18 cellular contexts compared by ENCODE assay signal in genomic region chr12:30975581-30975980, GRCh38. TPM values are rescaled to one million over a fixed set of nuclear protein-coding genes. Genes with fewer than 3 reads are reported as not detected.
DNase-seq lines count a peak whose midpoint lies in the region; ATAC-seq and TF ChIP-seq lines count a peak whose summit lies in the region.
"Had no signal": no experiment of that assay in that cellular context is flagged by ENCODE, and none has a peak within 500 bp of the region (broad histone marks: within the 10 kb centered on the region; RNA-seq: fewer than 3 reads in every experiment).

No MANE protein-coding gene starts in this region.

- in situ Hi-C loops in GM23248 (cut with MboI) (no loop called here), IMR-90 (cut with MboI; ENCODE audit: low sequenced_read_pairs) (no loop called here)

- H4K91ac ChIP-seq in IMR-90 (ENCODE audit: insufficient read depth, low read depth, low read length) (no peak overlapping the region), mesenchymal stem cell (ENCODE audit: low read length) (no peak overlapping the region)

- H3K9me3 Mint-ChIP-seq in effector memory CD8-positive, alpha-beta T cell: no peaks in the 10 kb centered on the region

- no peak overlapping the region for H4K5ac ChIP-seq in IMR-90 (ENCODE audit: low read depth, low read length)

- no peak overlapping the region for H3K4ac ChIP-seq in IMR-90 (ENCODE audit: low read depth, low read length)
- no peak overlapping the region for H3K4ac ChIP-seq in mesenchymal stem cell (ENCODE audit: low read depth in 1 of 2, low read length in 2 of 2)

- intact Hi-C loops in IMR-90 (cut with micrococcal nuclease): no loop called here

- no peaks in the 10 kb centered on the region for H3K9me2 ChIP-seq in GM23248 (ENCODE audit: insufficient read depth)
- no peaks in the 10 kb centered on the region for H3K9me2 ChIP-seq in SK-N-SH

- H3K4me1 ChIP-seq in GM23248 (ENCODE audit: insufficient read depth): no peaks in the 10 kb centered on the region
- no peaks in the 10 kb centered on the region for H3K4me1 ChIP-seq in IMR-90 (ENCODE audit: control insufficient read depth, insufficient read depth, low read length)
- H3K4me1 ChIP-seq in SK-N-SH (ENCODE audit: control insufficient read depth in 1 of 2, insufficient read depth in 2 of 2, low read depth in 1 of 2, low read length in 1 of 2): peaks cover 0 to 68% of the 10 kb centered on the region in 2 experiments; a peak in 2 of 4 replicates
- H3K4me1 ChIP-seq in mesenchymal stem cell (ENCODE audit: control insufficient read depth, insufficient read depth, low read depth, low read length): peaks cover 3% of the 10 kb centered on the region

- H3K23ac ChIP-seq in IMR-90 (ENCODE audit: low read depth, low read length) (no peak overlapping the region), mesenchymal stem cell (ENCODE audit: low read length in 2 of 2) (no peak overlapping the region)

- H3K27ac Mint-ChIP-seq in effector memory CD8-positive, alpha-beta T cell: no peak overlapping the region
- H3K27ac Mint-ChIP-seq: CD14-positive monocyte, T-helper 17 cell had no signal

- POLR2A ChIA-PET in IMR-90 (lab: Charles Lee; ENCODE audit: unreplicated experiment) (no interaction called here), SK-N-SH (lab: Yijun Ruan, JAX) (no interaction called here)

- peaks cover 18 to 78% of the 10 kb centered on the region in 2 donors for H3K27me3 Mint-ChIP-seq in effector memory CD8-positive, alpha-beta T cell

- CTCF ChIA-PET in IMR-90 (lab: Yijun Ruan, JAX): no interaction called here
- CTCF ChIA-PET in SK-N-SH (lab: Yijun Ruan, JAX): interaction anchor here (1.4 to 24.1 kb wide), 3 partner anchors 10 to 127 kb away, joined by 5 to 442 read pairs (median 50); no protein-coding TSS in a partner anchor

- BruUV-seq in IMR-90 (replicated peaks; lab: Mats Ljungman, UMichigan): no TSS peak

- H3K36me3 ChIP-seq in GM23248 (ENCODE audit: low read depth) (no peaks in the 10 kb centered on the region), IMR-90 (ENCODE audit: control insufficient read depth, insufficient read depth, low read length) (no peaks in the 10 kb centered on the region), SK-N-SH (replicated peaks in 1 of 2; ENCODE audit: control insufficient read depth in 1 of 2, insufficient read depth in 2 of 2, low read length in 1 of 2) (no peaks in the 10 kb centered on the region), mesenchymal stem cell (ENCODE audit: control insufficient read depth in 1 of 2, insufficient read depth in 2 of 2, low read depth in 1 of 2, low read length in 2 of 2) (no peaks in the 10 kb centered on the region)

- dilution Hi-C loops in IMR-90 (cut with HindIII; ENCODE audit: low sequenced_read_pairs, unreplicated experiment): no loop called here

- H2AK9ac ChIP-seq in IMR-90 (replicated peaks; ENCODE audit: low read depth, low read length, poor library complexity): no peak overlapping the region

- H3K4me1 Mint-ChIP-seq in effector memory CD8-positive, alpha-beta T cell (ENCODE audit: low read depth in 2 of 2): no peaks in the 10 kb centered on the region
- H3K4me1 Mint-ChIP-seq: CD14-positive monocyte, T-helper 17 cell had no signal

- no peak overlapping the region for H2AFZ ChIP-seq in GM23248
- H2AFZ ChIP-seq in IMR-90 (replicated peaks; ENCODE audit: low read length, poor library complexity): peak overlapping the region; percentile 27
- no peak overlapping the region for H2AFZ ChIP-seq in SK-N-SH (ENCODE audit: low read depth)
- no peak overlapping the region for H2AFZ ChIP-seq in mesenchymal stem cell (ENCODE audit: low read depth, low read length)

- no peak overlapping the region for H3K27ac ChIP-seq in GM23248
- H3K27ac ChIP-seq in IMR-90 (ENCODE audit: insufficient read depth, low read length): no peak overlapping the region
- no peak overlapping the region for H3K27ac ChIP-seq in SK-N-SH (ENCODE audit: low read depth in 2 of 2, low read length in 1 of 2)
- H3K27ac ChIP-seq in mesenchymal stem cell (ENCODE audit: low read length, poor library complexity, severe bottlenecking): no peak overlapping the region
- H3K27ac ChIP-seq: RWPE1 had no signal

- H2BK5ac ChIP-seq in IMR-90 (ENCODE audit: low read depth, low read length, poor library complexity, severe bottlenecking) (no peak overlapping the region), mesenchymal stem cell (ENCODE audit: low read depth, low read length, poor library complexity, severe bottlenecking) (no peak overlapping the region)

- H3K79me1 ChIP-seq in IMR-90 (ENCODE audit: low read depth in 1 of 2, low read length in 2 of 2) (no peaks in the 10 kb centered on the region), mesenchymal stem cell (replicated peaks; ENCODE audit: low read length, poor library complexity, severe bottlenecking) (no peaks in the 10 kb centered on the region)

- H3F3A ChIP-seq in GM23248 (ENCODE audit: insufficient read depth) (no peaks in the 10 kb centered on the region), SK-N-SH (replicated peaks; ENCODE audit: insufficient read depth) (no peaks in the 10 kb centered on the region)

- H3K27me3 ChIP-seq in GM23248 (replicated peaks; ENCODE audit: insufficient read depth) (peaks cover 9% of the 10 kb centered on the region), IMR-90 (ENCODE audit: control insufficient read depth, insufficient read depth, low read length) (peaks cover 48% of the 10 kb centered on the region; the same call in 1 of the 2 replicates), SK-N-SH (ENCODE audit: insufficient read depth) (no peaks in the 10 kb centered on the region), mesenchymal stem cell (ENCODE audit: control insufficient read depth in 1 of 2, insufficient read depth in 1 of 2, low read length in 2 of 2) (peaks cover 44 to 67% of the 10 kb centered on the region in 2 experiments)

- no peaks in the 10 kb centered on the region for H3K9me1 ChIP-seq in IMR-90 (ENCODE audit: insufficient read depth, low read length)

- H4K8ac ChIP-seq in IMR-90 (ENCODE audit: low read depth in 2 of 2, low read length in 2 of 2) (no peak overlapping the region), mesenchymal stem cell (ENCODE audit: low read length) (peak overlapping the region; percentile 39)

- no peak for TF ChIP-seq EP300 in SK-N-SH (IDR thresholded peaks at IDR 0.05; ENCODE audit: borderline replicate concordance in 1 of 2, low read depth in 1 of 2, low read length in 1 of 2)

- no peak for TF ChIP-seq POLR2A in IMR-90 (IDR thresholded peaks at IDR 0.05; ENCODE audit: low read depth, low read length)

- no peak for ATAC-seq in IMR-90 (ENCODE audit: low read depth)
- ATAC-seq in HG03460 (IDR thresholded peaks at IDR 0.05; ENCODE audit: unreplicated experiment): no peak
- ATAC-seq in effector memory CD8-positive, alpha-beta T cell (replicated peaks): no peak
- ATAC-seq: HepG2, T-helper 17 cell had no signal

- no peaks in the 10 kb centered on the region for H4K20me1 ChIP-seq in GM23248 (ENCODE audit: insufficient read depth)
- H4K20me1 ChIP-seq in IMR-90 (ENCODE audit: insufficient read depth, low read length): no peaks in the 10 kb centered on the region
- no peaks in the 10 kb centered on the region for H4K20me1 ChIP-seq in SK-N-SH (ENCODE audit: insufficient read depth)

- H2BK12ac ChIP-seq in mesenchymal stem cell (ENCODE audit: low read length in 2 of 2): no peak overlapping the region

- H3K18ac ChIP-seq in IMR-90 (ENCODE audit: low read depth, low read length): no peak overlapping the region
- no peak overlapping the region for H3K18ac ChIP-seq in mesenchymal stem cell (ENCODE audit: low read depth in 1 of 2, low read length in 2 of 2)

- H3K14ac ChIP-seq in IMR-90 (replicated peaks; ENCODE audit: low read depth, low read length) (no peak overlapping the region), mesenchymal stem cell (ENCODE audit: low read length in 2 of 2) (no peak overlapping the region)

- H3K79me2 ChIP-seq in GM23248 (ENCODE audit: insufficient read depth) (no peaks in the 10 kb centered on the region), SK-N-SH (ENCODE audit: insufficient read depth) (no peaks in the 10 kb centered on the region)

- H3K4me3 ChIP-seq in GM23248 (no peak overlapping the region), IMR-90 (ENCODE audit: insufficient read depth, low read depth, low read length) (no peak overlapping the region), SK-N-SH (ENCODE audit: low read depth in 2 of 2, low read length in 1 of 2) (no peak overlapping the region), mesenchymal stem cell (ENCODE audit: insufficient read depth in 1 of 2, low read depth in 1 of 2, low read length in 2 of 2) (no peak overlapping the region)

- H2BK20ac ChIP-seq in IMR-90 (ENCODE audit: low read depth, low read length): no peak overlapping the region

- DNase-seq in GM23248 (peak; percentile 14), IMR-90 (no peak), SK-N-SH (no peak), mesenchymal stem cell (no peak)
- no peak for DNase-seq in activated CD4-positive, alpha-beta T cell treated with anti-CD3 and anti-CD28 coated beads, Interleukin-2, amount 50 U/mL, for 48 hours
- no peak for DNase-seq in effector memory CD8-positive, alpha-beta T cell
- DNase-seq: GDM1, GOT3, KG1, NCI-H1417 treated with DMSO at 0.1 percent for 48 hours, NCI-H187 treated with DMSO at 0.1 percent for 48 hours, NCI-H345, NCI-H526 treated with DMSO at 0.1 percent for 48 hours, T-helper 17 cell had no signal

- H3K36me3 Mint-ChIP-seq in effector memory CD8-positive, alpha-beta T cell (ENCODE audit: insufficient read depth): no peaks in the 10 kb centered on the region
- H3K36me3 Mint-ChIP-seq: CD14-positive monocyte had no signal

- no peak for TF ChIP-seq RAD21 in IMR-90 (IDR thresholded peaks at IDR 0.05; ENCODE audit: low read length)
- no peak for TF ChIP-seq RAD21 in SK-N-SH (IDR thresholded peaks at IDR 0.05; ENCODE audit: low read length)

- H3K9me3 ChIP-seq in GM23248 (ENCODE audit: low read depth) (no peaks in the 10 kb centered on the region), IMR-90 (ENCODE audit: control insufficient read depth, insufficient read depth, low read length) (no peaks in the 10 kb centered on the region), SK-N-SH (no peaks in the 10 kb centered on the region), mesenchymal stem cell (ENCODE audit: control insufficient read depth, low read length) (no peaks in the 10 kb centered on the region)

- H2AK5ac ChIP-seq in IMR-90 (ENCODE audit: low read depth, low read length) (no peak overlapping the region), mesenchymal stem cell (ENCODE audit: low read length, severe bottlenecking) (no peak overlapping the region)

- H2BK15ac ChIP-seq in IMR-90 (ENCODE audit: low read depth, low read length): no peak overlapping the region
- H2BK15ac ChIP-seq in mesenchymal stem cell (ENCODE audit: low read depth, poor library complexity, severe bottlenecking): no peak overlapping the region

- 61 to 64% methylated on average over 6 of the region's 6 CpGs for WGBS in GM23248 (ENCODE audit: low coverage in 1 of 2, low lambda C conversion rate in 2 of 2, missing lambda C conversion rate in 2 of 2), 2 experiments
- WGBS in IMR-90 (ENCODE audit: extremely low coverage in 2 of 2, insufficient read length in 1 of 2), 2 experiments: no CpG with 5 or more reads among the region's 6 CpGs
- 82% methylated on average over 5 of the region's 6 CpGs for WGBS in SK-N-SH (ENCODE audit: low lambda C conversion rate)
- 92% methylated on average over 5 of the region's 6 CpGs for whole genome bisulfite sequencing in mesenchymal stem cell

- H3K4me2 ChIP-seq in GM23248 (ENCODE audit: unreplicated experiment): no peak overlapping the region
- H3K4me2 ChIP-seq in IMR-90 (ENCODE audit: low read depth, low read length): no peak overlapping the region
- H3K4me2 ChIP-seq in SK-N-SH: no peak overlapping the region
- H3K4me2 ChIP-seq in mesenchymal stem cell (ENCODE audit: low read length, poor library complexity, severe bottlenecking): no peak overlapping the region

- H3K4me3 Mint-ChIP-seq in effector memory CD8-positive, alpha-beta T cell: no peak overlapping the region
- H3K4me3 Mint-ChIP-seq: CD14-positive monocyte, T-helper 17 cell had no signal

- H2BK120ac ChIP-seq in IMR-90 (ENCODE audit: low read depth, low read length): no peak overlapping the region
- H2BK120ac ChIP-seq in mesenchymal stem cell (ENCODE audit: low read depth, low read length): no peak overlapping the region

- H3K56ac ChIP-seq in IMR-90 (ENCODE audit: extremely low read depth, insufficient read depth, low read length): no peak overlapping the region

- no peak overlapping the region for H3K9ac ChIP-seq in GM23248
- no peak overlapping the region for H3K9ac ChIP-seq in IMR-90 (ENCODE audit: low read depth, low read length)
- no peak overlapping the region for H3K9ac ChIP-seq in SK-N-SH
- no peak overlapping the region for H3K9ac ChIP-seq in mesenchymal stem cell (ENCODE audit: low read length)

- TF ChIP-seq CTCF in IMR-90 (conservative IDR thresholded peaks at IDR 0.05; ENCODE audit: low read depth, low read length) (no peak), SK-N-SH (IDR thresholded peaks at IDR 0.05) (no peak)

RNA-seq across cellular contexts. Expression of gene TSPAN11, which starts 49.0 kb away (rescaled TPM):
- 0.76 and 1.9 TPM in 2 replicates for total RNA-seq in GM23248 (2014; rRNA removed; shearing (Covaris generic))
- polyA plus RNA-seq in GM23248 (2016; fragmentation: Nextera tagmentation; extraction: Ambion mirVana) (0.51 and 0.70 TPM in 2 replicates), IMR-90 (2012; rRNA removed) (0.26 and 0.30 TPM in 2 replicates), SK-N-SH (2012; rRNA removed) (6.4 and 6.6 TPM in 2 replicates)
- 0.18 and 0.28 TPM in 2 replicates for total RNA-seq in IMR-90 (2012; rRNA removed)
- 0.11 and 0.23 TPM in 2 replicates for polyA plus RNA-seq in IMR-90 (2012; cell fraction: cytosol; rRNA removed)
- 0.44 and 0.60 TPM in 2 replicates for polyA plus RNA-seq in IMR-90 (2012; cell fraction: nucleus; rRNA removed; ENCODE audit: low replicate concordance)
- 3.0 and 5.2 TPM in 2 replicates for polyA plus RNA-seq in SK-N-SH (2012; cell fraction: cytosol; rRNA removed)
- polyA plus RNA-seq in SK-N-SH (2012; cell fraction: nucleus; rRNA removed): 10.4 and 11.0 TPM in 2 replicates
- polyA plus RNA-seq in mesenchymal stem cell (2013, experiment 1 of 2): 2.3 TPM
- 2.1 TPM for polyA plus RNA-seq in mesenchymal stem cell (2013, experiment 2 of 2)
- total RNA-seq: T-helper 17 cell had no signal
- polyA plus RNA-seq: CD14-positive monocyte had no signal
